Comparison of ENCODE assay signal across 1 cellular context in the genomic region with DNA sequence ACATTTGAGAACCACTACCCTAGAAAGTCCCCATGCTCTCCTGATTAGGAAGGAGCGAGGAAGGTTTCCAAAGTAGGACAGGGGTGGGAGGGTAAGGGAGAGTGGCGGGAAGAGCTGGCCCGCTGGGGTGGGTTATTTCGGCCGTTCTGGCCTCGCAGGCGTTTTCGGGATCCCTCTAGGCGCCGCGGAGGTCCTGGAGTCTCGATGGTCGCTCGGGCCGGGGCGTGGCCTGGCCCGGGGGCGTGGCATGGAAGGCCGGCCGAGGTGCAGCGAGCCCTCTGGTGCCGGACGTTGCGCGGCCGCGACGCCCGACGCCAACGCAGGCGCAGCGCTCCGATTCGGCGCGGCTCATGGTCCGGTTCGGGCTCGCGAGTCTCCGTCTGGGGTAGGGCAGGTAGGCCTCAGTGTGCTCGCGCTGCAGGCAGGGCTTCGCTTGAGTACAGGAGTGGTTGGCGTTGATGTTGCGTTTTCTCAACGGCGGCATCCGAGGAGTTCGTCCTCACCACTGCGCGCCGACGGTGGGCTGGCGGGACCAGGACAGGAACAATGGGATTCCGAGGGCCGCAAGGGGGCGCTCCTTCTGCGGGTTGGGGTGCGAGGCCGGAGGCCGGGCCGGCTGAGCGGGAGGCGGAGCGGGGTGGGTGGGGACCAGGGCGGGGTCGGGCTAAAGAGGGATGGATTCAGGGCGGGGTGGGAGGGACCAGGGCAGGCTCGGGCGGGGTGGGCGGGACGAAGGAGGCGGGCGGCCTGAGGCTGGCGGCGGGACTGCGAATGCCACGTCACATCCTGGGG.
TF ChIP-seq lines count a peak whose summit lies in the region.

A gene with protein sequence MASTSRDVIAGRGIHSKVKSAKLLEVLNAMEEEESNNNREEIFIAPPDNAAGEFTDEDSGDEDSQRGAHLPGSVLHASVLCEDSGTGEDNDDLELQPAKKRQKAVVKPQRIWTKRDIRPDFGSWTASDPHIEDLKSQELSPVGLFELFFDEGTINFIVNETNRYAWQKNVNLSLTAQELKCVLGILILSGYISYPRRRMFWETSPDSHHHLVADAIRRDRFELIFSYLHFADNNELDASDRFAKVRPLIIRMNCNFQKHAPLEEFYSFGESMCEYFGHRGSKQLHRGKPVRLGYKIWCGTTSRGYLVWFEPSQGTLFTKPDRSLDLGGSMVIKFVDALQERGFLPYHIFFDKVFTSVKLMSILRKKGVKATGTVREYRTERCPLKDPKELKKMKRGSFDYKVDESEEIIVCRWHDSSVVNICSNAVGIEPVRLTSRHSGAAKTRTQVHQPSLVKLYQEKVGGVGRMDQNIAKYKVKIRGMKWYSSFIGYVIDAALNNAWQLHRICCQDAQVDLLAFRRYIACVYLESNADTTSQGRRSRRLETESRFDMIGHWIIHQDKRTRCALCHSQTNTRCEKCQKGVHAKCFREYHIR (plus strand): TSS at position 287 of the 792 bp plus-strand sequence. CDS start 7,628 bp downstream, outside the sequence.

TF ChIP-seq in SK-N-SH treated with all-trans-retinoic acid at 6 μM for 48 hours, 23 proteins besides CTCF, POLR2A, EP300 and RAD21 (continued from another document):
- TF ChIP-seq CSDC2 (CRISPR knock-in tag; IDR thresholded peaks at IDR 0.05) (no peak), ZFP3 (CRISPR knock-in tag; IDR thresholded peaks at IDR 0.05) (peak; percentile 97)
